ENCODE assay signal across 1 cellular context in the genomic region with DNA sequence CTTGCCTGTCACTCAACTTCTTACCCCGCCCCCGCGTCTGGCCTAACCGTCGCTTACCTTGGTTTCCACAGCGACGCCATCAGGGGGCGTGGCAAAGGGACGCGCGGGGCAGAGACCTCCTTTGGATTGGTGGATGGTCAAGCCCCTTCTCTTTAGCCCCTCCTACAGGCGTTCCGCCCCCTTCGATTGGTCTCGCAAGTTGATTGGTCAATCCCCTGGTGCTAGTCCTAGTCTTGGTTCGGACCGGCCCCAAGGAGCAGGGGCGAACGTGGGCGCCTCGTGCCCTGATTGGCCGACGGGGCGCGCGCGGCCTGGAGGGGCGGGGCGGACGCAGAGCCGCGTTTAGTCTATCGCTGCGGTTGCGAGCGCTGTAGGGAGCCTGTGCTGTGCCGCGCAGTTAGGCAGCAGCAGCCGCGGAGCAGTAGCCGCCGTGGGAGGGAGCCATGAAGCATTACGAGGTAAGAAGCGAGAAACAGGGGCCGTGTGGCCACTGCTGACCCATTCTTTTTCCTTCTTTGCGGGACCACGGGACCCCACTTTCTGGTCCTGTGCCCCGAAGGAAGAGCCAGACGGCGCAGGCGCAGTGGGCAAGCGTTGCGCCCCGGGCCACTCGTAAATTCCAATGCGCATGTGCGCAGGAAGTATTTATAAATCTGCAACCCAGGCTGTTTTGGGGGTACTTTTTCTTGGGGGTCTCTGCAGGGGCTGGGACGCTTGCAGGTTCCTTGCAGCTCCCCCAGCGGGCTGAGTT.
TF ChIP-seq lines count a peak whose summit lies in the region.

A gene with protein sequence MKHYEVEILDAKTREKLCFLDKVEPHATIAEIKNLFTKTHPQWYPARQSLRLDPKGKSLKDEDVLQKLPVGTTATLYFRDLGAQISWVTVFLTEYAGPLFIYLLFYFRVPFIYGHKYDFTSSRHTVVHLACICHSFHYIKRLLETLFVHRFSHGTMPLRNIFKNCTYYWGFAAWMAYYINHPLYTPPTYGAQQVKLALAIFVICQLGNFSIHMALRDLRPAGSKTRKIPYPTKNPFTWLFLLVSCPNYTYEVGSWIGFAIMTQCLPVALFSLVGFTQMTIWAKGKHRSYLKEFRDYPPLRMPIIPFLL (plus strand): TSS at position 341 of the 751 bp plus-strand sequence. CDS start 103 bp downstream, at position 444.

TF ChIP-seq in K562, 482 proteins besides CTCF, POLR2A, EP300 and RAD21 (continued from another document and continues in another):
- TF ChIP-seq FOXJ2 (tag; IDR thresholded peaks at IDR 0.05) (0 out of 2 replicates have a peak, but pooled peaks have one; percentile 58), THRAP3 (IDR thresholded peaks at IDR 0.05; ENCODE audit: borderline replicate concordance) (no peak), CEBPG (CRISPR knock-in tag; IDR thresholded peaks at IDR 0.05) (peak; percentile 67), CEBPG (tag; conservative IDR thresholded peaks at IDR 0.05 in 1 of 2, IDR thresholded peaks at IDR 0.05 in 1 of 2) (peak in 1 of 2 experiments; percentile 5; a peak in 1 of 4 replicates), GABPB1 (CRISPR knock-in tag; IDR thresholded peaks at IDR 0.05) (peak; percentile 15; the same call in 1 of the 2 replicates), NFIC (IDR thresholded peaks at IDR 0.05) (no peak), PML (IDR thresholded peaks at IDR 0.05; ENCODE audit: low read length) (peak; percentile 79; the same call in 1 of the 2 replicates), ERF (CRISPR knock-in tag; IDR thresholded peaks at IDR 0.05) (0 out of 2 replicates have a peak, but pooled peaks have one; percentile 42), TBL1XR1 (IDR thresholded peaks at IDR 0.05; ENCODE audit: low read length in 2 of 2) (peak in 1 of 2 experiments; percentile 17; a peak in 1 of 4 replicates), PHF21A (IDR thresholded peaks at IDR 0.05; ENCODE audit: borderline replicate concordance, low read depth) (peak; percentile 74; the same call in 1 of the 2 replicates), PHF8 (IDR thresholded peaks at IDR 0.05; ENCODE audit: borderline replicate concordance, low read length) (peak; percentile 97), ZBTB17 (CRISPR knock-in tag; IDR thresholded peaks at IDR 0.05) (no peak), XRCC4 (IDR thresholded peaks at IDR 0.05; ENCODE audit: extremely low read depth, insufficient read depth, insufficient read length) (no peak), CREB1 (IDR thresholded peaks at IDR 0.05) (no peak), CREB1 (CRISPR knock-in tag; IDR thresholded peaks at IDR 0.05) (peak; percentile 42; the same call in 1 of the 2 replicates), CCNT2 (IDR thresholded peaks at IDR 0.05; ENCODE audit: borderline replicate concordance, extremely low read depth, insufficient read length, low read depth, low read length) (peak; percentile 81), EHMT2 (IDR thresholded peaks at IDR 0.05) (no peak), EGR1 (conservative IDR thresholded peaks at IDR 0.05) (peak; percentile 98), ETV1 (tag; conservative IDR thresholded peaks at IDR 0.05; ENCODE audit: low read depth) (no peak), CHCHD3 (CRISPR knock-in tag; IDR thresholded peaks at IDR 0.05) (no peak), KDM5B (IDR thresholded peaks at IDR 0.05; ENCODE audit: insufficient replicate concordance, low read depth, low read length) (peak; percentile 95), TEAD1 (CRISPR knock-in tag; IDR thresholded peaks at IDR 0.05) (peak in 1 of 2 experiments; percentile 70; a peak in 2 of 4 replicates), NELFE (IDR thresholded peaks at IDR 0.05; ENCODE audit: insufficient read depth, insufficient read length) (no peak), RB1 (IDR thresholded peaks at IDR 0.05; ENCODE audit: low read depth) (peak; percentile 78), TBP (optimal IDR thresholded peaks at IDR 0.05; ENCODE audit: low read depth, low read length) (peak; percentile 98), JUN (IDR thresholded peaks at IDR 0.05; ENCODE audit: borderline replicate concordance, low read depth, low read length) (peak; percentile 53; the same call in 1 of the 2 replicates), JUN (CRISPR knock-in tag; IDR thresholded peaks at IDR 0.05; ENCODE audit: borderline replicate concordance) (no peak; the same call in 1 of the 2 replicates), MAZ (CRISPR knock-in tag; conservative IDR thresholded peaks at IDR 0.05 in 1 of 2, IDR thresholded peaks at IDR 0.05 in 1 of 2) (peak; percentile 8 to 61; a peak in 2 of 4 replicates)
- TF ChIP-seq, protein P1, sequence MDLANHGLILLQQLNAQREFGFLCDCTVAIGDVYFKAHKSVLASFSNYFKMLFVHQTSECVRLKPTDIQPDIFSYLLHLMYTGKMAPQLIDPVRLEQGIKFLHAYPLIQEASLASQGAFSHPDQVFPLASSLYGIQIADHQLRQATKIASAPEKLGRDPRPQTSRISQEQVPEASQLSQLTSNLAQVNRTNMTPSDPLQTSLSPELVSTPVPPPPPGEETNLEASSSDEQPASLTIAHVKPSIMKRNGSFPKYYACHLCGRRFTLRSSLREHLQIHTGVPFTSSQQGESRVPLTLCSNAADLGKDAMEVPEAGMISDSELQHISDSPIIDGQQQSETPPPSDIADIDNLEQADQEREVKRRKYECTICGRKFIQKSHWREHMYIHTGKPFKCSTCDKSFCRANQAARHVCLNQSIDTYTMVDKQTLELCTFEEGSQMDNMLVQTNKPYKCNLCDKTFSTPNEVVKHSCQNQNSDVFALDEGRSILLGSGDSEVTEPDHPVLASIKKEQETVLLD (IDR thresholded peaks at IDR 0.05): peak; percentile 92
- TF ChIP-seq, protein P2, sequence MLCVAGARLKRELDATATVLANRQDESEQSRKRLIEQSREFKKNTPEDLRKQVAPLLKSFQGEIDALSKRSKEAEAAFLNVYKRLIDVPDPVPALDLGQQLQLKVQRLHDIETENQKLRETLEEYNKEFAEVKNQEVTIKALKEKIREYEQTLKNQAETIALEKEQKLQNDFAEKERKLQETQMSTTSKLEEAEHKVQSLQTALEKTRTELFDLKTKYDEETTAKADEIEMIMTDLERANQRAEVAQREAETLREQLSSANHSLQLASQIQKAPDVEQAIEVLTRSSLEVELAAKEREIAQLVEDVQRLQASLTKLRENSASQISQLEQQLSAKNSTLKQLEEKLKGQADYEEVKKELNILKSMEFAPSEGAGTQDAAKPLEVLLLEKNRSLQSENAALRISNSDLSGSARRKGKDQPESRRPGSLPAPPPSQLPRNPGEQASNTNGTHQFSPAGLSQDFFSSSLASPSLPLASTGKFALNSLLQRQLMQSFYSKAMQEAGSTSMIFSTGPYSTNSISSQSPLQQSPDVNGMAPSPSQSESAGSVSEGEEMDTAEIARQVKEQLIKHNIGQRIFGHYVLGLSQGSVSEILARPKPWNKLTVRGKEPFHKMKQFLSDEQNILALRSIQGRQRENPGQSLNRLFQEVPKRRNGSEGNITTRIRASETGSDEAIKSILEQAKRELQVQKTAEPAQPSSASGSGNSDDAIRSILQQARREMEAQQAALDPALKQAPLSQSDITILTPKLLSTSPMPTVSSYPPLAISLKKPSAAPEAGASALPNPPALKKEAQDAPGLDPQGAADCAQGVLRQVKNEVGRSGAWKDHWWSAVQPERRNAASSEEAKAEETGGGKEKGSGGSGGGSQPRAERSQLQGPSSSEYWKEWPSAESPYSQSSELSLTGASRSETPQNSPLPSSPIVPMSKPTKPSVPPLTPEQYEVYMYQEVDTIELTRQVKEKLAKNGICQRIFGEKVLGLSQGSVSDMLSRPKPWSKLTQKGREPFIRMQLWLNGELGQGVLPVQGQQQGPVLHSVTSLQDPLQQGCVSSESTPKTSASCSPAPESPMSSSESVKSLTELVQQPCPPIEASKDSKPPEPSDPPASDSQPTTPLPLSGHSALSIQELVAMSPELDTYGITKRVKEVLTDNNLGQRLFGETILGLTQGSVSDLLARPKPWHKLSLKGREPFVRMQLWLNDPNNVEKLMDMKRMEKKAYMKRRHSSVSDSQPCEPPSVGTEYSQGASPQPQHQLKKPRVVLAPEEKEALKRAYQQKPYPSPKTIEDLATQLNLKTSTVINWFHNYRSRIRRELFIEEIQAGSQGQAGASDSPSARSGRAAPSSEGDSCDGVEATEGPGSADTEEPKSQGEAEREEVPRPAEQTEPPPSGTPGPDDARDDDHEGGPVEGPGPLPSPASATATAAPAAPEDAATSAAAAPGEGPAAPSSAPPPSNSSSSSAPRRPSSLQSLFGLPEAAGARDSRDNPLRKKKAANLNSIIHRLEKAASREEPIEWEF (CRISPR knock-in tag; IDR thresholded peaks at IDR 0.05): no peak
- TF ChIP-seq, protein P3, sequence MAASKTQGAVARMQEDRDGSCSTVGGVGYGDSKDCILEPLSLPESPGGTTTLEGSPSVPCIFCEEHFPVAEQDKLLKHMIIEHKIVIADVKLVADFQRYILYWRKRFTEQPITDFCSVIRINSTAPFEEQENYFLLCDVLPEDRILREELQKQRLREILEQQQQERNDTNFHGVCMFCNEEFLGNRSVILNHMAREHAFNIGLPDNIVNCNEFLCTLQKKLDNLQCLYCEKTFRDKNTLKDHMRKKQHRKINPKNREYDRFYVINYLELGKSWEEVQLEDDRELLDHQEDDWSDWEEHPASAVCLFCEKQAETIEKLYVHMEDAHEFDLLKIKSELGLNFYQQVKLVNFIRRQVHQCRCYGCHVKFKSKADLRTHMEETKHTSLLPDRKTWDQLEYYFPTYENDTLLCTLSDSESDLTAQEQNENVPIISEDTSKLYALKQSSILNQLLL (CRISPR knock-in tag; IDR thresholded peaks at IDR 0.05; ENCODE audit: borderline replicate concordance): no peak
- TF ChIP-seq, protein P4, sequence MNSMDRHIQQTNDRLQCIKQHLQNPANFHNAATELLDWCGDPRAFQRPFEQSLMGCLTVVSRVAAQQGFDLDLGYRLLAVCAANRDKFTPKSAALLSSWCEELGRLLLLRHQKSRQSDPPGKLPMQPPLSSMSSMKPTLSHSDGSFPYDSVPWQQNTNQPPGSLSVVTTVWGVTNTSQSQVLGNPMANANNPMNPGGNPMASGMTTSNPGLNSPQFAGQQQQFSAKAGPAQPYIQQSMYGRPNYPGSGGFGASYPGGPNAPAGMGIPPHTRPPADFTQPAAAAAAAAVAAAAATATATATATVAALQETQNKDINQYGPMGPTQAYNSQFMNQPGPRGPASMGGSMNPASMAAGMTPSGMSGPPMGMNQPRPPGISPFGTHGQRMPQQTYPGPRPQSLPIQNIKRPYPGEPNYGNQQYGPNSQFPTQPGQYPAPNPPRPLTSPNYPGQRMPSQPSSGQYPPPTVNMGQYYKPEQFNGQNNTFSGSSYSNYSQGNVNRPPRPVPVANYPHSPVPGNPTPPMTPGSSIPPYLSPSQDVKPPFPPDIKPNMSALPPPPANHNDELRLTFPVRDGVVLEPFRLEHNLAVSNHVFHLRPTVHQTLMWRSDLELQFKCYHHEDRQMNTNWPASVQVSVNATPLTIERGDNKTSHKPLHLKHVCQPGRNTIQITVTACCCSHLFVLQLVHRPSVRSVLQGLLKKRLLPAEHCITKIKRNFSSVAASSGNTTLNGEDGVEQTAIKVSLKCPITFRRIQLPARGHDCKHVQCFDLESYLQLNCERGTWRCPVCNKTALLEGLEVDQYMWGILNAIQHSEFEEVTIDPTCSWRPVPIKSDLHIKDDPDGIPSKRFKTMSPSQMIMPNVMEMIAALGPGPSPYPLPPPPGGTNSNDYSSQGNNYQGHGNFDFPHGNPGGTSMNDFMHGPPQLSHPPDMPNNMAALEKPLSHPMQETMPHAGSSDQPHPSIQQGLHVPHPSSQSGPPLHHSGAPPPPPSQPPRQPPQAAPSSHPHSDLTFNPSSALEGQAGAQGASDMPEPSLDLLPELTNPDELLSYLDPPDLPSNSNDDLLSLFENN (IDR thresholded peaks at IDR 0.05; ENCODE audit: low read depth in 2 of 2, low read length in 2 of 2): 0 out of 4 replicates have a peak, but pooled peaks of 1 of the 2 experiments have one; percentile 33
- TF ChIP-seq, protein P5, sequence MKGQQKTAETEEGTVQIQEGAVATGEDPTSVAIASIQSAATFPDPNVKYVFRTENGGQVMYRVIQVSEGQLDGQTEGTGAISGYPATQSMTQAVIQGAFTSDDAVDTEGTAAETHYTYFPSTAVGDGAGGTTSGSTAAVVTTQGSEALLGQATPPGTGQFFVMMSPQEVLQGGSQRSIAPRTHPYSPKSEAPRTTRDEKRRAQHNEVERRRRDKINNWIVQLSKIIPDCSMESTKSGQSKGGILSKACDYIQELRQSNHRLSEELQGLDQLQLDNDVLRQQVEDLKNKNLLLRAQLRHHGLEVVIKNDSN (CRISPR knock-in tag; IDR thresholded peaks at IDR 0.05): peak; percentile 84
- TF ChIP-seq, protein P6, sequence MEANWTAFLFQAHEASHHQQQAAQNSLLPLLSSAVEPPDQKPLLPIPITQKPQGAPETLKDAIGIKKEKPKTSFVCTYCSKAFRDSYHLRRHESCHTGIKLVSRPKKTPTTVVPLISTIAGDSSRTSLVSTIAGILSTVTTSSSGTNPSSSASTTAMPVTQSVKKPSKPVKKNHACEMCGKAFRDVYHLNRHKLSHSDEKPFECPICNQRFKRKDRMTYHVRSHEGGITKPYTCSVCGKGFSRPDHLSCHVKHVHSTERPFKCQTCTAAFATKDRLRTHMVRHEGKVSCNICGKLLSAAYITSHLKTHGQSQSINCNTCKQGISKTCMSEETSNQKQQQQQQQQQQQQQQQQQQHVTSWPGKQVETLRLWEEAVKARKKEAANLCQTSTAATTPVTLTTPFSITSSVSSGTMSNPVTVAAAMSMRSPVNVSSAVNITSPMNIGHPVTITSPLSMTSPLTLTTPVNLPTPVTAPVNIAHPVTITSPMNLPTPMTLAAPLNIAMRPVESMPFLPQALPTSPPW (CRISPR knock-in tag; IDR thresholded peaks at IDR 0.05): peak; percentile 44; the same call in 1 of the 2 replicates
- TF ChIP-seq, protein P7, sequence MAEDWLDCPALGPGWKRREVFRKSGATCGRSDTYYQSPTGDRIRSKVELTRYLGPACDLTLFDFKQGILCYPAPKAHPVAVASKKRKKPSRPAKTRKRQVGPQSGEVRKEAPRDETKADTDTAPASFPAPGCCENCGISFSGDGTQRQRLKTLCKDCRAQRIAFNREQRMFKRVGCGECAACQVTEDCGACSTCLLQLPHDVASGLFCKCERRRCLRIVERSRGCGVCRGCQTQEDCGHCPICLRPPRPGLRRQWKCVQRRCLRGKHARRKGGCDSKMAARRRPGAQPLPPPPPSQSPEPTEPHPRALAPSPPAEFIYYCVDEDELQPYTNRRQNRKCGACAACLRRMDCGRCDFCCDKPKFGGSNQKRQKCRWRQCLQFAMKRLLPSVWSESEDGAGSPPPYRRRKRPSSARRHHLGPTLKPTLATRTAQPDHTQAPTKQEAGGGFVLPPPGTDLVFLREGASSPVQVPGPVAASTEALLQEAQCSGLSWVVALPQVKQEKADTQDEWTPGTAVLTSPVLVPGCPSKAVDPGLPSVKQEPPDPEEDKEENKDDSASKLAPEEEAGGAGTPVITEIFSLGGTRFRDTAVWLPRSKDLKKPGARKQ (CRISPR knock-in tag; IDR thresholded peaks at IDR 0.05): no peak
- TF ChIP-seq, protein P8, sequence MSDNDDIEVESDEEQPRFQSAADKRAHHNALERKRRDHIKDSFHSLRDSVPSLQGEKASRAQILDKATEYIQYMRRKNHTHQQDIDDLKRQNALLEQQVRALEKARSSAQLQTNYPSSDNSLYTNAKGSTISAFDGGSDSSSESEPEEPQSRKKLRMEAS (CRISPR knock-in tag; IDR thresholded peaks at IDR 0.05): peak; percentile 87
- TF ChIP-seq, protein P9, sequence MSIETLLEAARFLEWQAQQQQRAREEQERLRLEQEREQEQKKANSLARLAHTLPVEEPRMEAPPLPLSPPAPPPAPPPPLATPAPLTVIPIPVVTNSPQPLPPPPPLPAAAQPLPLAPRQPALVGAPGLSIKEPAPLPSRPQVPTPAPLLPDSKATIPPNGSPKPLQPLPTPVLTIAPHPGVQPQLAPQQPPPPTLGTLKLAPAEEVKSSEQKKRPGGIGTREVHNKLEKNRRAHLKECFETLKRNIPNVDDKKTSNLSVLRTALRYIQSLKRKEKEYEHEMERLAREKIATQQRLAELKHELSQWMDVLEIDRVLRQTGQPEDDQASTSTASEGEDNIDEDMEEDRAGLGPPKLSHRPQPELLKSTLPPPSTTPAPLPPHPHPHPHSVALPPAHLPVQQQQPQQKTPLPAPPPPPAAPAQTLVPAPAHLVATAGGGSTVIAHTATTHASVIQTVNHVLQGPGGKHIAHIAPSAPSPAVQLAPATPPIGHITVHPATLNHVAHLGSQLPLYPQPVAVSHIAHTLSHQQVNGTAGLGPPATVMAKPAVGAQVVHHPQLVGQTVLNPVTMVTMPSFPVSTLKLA (conservative IDR thresholded peaks at IDR 0.05): peak; percentile 71 to 72
